8 cellular contexts compared by ENCODE assay signal in the genomic region with DNA sequence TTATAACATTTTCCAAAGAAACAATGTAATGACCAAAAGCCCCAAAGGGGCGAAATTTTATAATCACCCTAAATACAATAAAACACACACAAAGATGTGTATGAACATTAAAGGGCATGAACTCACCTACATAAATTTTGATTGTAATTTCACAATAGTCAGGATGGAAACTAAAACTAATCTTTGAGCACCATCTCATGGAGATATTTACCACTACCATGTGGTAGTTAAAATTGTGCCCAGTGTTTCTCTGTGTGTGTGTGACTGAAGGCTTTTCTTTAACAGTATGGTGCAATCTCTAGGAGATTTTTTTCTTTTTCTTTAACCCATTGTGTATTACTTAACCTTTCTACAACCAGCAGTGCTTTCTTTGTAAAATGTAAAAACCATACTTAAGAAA. TPM values are rescaled to one million over a fixed set of nuclear protein-coding genes. Genes with fewer than 3 reads are reported as not detected.
DNase-seq lines count a peak whose midpoint lies in the region; ATAC-seq, FAIRE-seq and TF ChIP-seq lines count a peak whose summit lies in the region.

No MANE protein-coding gene starts in this region.

- CTCF ChIA-PET in HepG2 (lab: Yijun Ruan, JAX; ENCODE audit: low intra/inter-chr PET ratio, low total read pairs), result interaction anchor here (1.1 to 2.5 kb wide), 3 partner anchors 55 to 236 kb away, joined by 3 to 19 read pairs (median 3); no protein-coding TSS in a partner anchor

- TF ChIP-seq RAD21 in HepG2 (CRISPR knock-in tag; IDR thresholded peaks at IDR 0.05), result peak; percentile 51; the same call in 1 of the 2 replicates

- no TSS peak for BruUV-seq in HepG2 (replicated peaks; lab: Mats Ljungman, UMichigan)

- no peak overlapping the region for H3K9ac ChIP-seq in HepG2 (ENCODE audit: insufficient read depth, low read depth, low read length)

- no peak overlapping the region for H3K27ac ChIP-seq in HepG2 (ENCODE audit: extremely low read length, insufficient read depth, low read length)

- H3K4me2 ChIP-seq in HepG2 (ENCODE audit: low read depth, low read length), result no peak overlapping the region

- H4K20me1 ChIP-seq in HepG2 (ENCODE audit: insufficient read depth, low read length), result no peaks in the 10 kb centered on the region

- DNase-seq in ELR (ENCODE audit: low read depth) (peak; percentile 67), NCI-H1694 (lab: John Stamatoyannopoulos, UW) (peak; percentile 17), astrocyte of the hippocampus (ENCODE audit: low read depth, low spot score) (peak; percentile 60), HepG2 (ENCODE audit: low spot score) (peak; percentile 16), HK-2 (ENCODE audit: unreplicated experiment) (no peak)

- no peaks in the 10 kb centered on the region for H3K4me1 ChIP-seq in HepG2 (ENCODE audit: insufficient read depth, low read length)

- FAIRE-seq in HepG2 (lab: Jason Lieb, UNC), result no peak

- no peaks in the 10 kb centered on the region for H3K79me2 ChIP-seq in HepG2 (ENCODE audit: insufficient read depth, low read length)

- in situ Hi-C loops in HepG2 (cut with HindIII; ENCODE audit: extremely low pct_ligation_motif_present, low pct_unique_long_range_greater_than_20kb), result no loop called here

- no peaks in the 10 kb centered on the region for H3K27me3 ChIP-seq in HepG2 (ENCODE audit: control insufficient read depth in 1 of 2, insufficient read depth in 2 of 2, low read length in 2 of 2)

- H3K9me3 ChIP-seq in HepG2 (ENCODE audit: low read length), result no peaks in the 10 kb centered on the region

- POLR2A ChIA-PET in HepG2 (lab: Yijun Ruan, JAX), result no interaction called here

- peak; percentile 67 for TF ChIP-seq CTCF in HepG2 (CRISPR knock-in tag; IDR thresholded peaks at IDR 0.05)

- TF ChIP-seq EP300 in HepG2 (IDR thresholded peaks at IDR 0.05; ENCODE audit: low read depth in 2 of 2, low read length in 2 of 2) (no peak), HepG2 (CRISPR knock-in tag; IDR thresholded peaks at IDR 0.05; ENCODE audit: borderline replicate concordance) (no peak)

- intact Hi-C loops in HepG2 (cut with micrococcal nuclease; ENCODE audit: unreplicated experiment), result loop anchor here (1.0 kb wide), 1 partner anchor 103 kb away; no protein-coding TSS in a partner anchor

- H3K4me3 ChIP-seq in HepG2 (replicated peaks in 1 of 3; ENCODE audit: insufficient read depth in 1 of 3, low read depth in 2 of 3, low read length in 3 of 3), result no peak overlapping the region

- no peaks in the 10 kb centered on the region for H3K36me3 ChIP-seq in HepG2 (replicated peaks in 1 of 2; ENCODE audit: control insufficient read depth in 1 of 2, insufficient read depth in 2 of 2, low read length in 2 of 2)

- no peak overlapping the region for H2AFZ ChIP-seq in HepG2 (ENCODE audit: low read length)

- no peak for TF ChIP-seq POLR2A in HepG2 (IDR thresholded peaks at IDR 0.05; ENCODE audit: insufficient read depth in 1 of 2, low read depth in 2 of 2, low read length in 2 of 2)

- WGBS in HepG2 (ENCODE audit: low lambda C conversion rate), result 2% methylated on average over 1 of the region's 1 CpG

- ATAC-seq in HepG2 (no peak), HG02885 (IDR thresholded peaks at IDR 0.05; ENCODE audit: poor library complexity, unreplicated experiment) (no peak), HG03095 (IDR thresholded peaks at IDR 0.05; ENCODE audit: unreplicated experiment) (no peak), HG03565 (IDR thresholded peaks at IDR 0.05; ENCODE audit: unreplicated experiment) (no peak)

TF ChIP-seq in HepG2, 621 proteins besides CTCF, POLR2A, EP300 and RAD21:
- peak; percentile 75 for TF ChIP-seq SMC3 (IDR thresholded peaks at IDR 0.05; ENCODE audit: low read length)
- TF ChIP-seq MXD3 (CRISPR knock-in tag; IDR thresholded peaks at IDR 0.05), result no peak
- TF ChIP-seq STAG1 (CRISPR knock-in tag; IDR thresholded peaks at IDR 0.05), result peak; percentile 74
- peak; percentile 80 for TF ChIP-seq CEBPB (IDR thresholded peaks at IDR 0.05; ENCODE audit: borderline replicate concordance, low read depth, low read length)
- TF ChIP-seq CEBPG (CRISPR knock-in tag; IDR thresholded peaks at IDR 0.05), result peak; percentile 51
TF ChIP-seq in HepG2: peak in this region for 4.

RNA-seq across cellular contexts. Expression of gene MEIOC, which starts 19.7 kb away (rescaled TPM):
- total RNA-seq in HepG2 (2016; rRNA removed; fragmentation: Illumina TruSeq; extraction: Trizol), result 0.07 and 0.15 TPM in 2 replicates
- 0.10 TPM in 1 of 2 replicates, not detected in the other for total RNA-seq in HepG2 (2016; cell fraction: cytosol; rRNA removed; fragmentation: Illumina TruSeq; extraction: Trizol; ENCODE audit: low read depth)
- total RNA-seq in HepG2 (2016; cell fraction: insoluble cytoplasmic fraction; rRNA removed; fragmentation: Illumina TruSeq; extraction: Trizol), result 0.13 TPM in 1 of 2 replicates, not detected in the other
- not detected in 2 replicates for total RNA-seq in HepG2 (2016; cell fraction: membrane; rRNA removed; fragmentation: Illumina TruSeq; extraction: Trizol)
- total RNA-seq in HepG2 (2016; cell fraction: nucleus; rRNA removed; fragmentation: Illumina TruSeq; extraction: Trizol), result not detected in 2 replicates
- 0.04 TPM in 1 of 2 replicates, not detected in the other for polyA plus RNA-seq in HepG2 (2011; rRNA removed)
- 0.06 and 0.09 TPM in 2 replicates for polyA plus RNA-seq in HepG2 (2011; cell fraction: cytosol; rRNA removed)
- 0.17 and 0.21 TPM in 2 replicates for polyA plus RNA-seq in HepG2 (2011; cell fraction: nucleus; rRNA removed)
- 0.27 and 0.53 TPM in 2 replicates for polyA plus RNA-seq in HepG2 (2012)
- 0.08 and 0.09 TPM in 2 replicates for polyA plus RNA-seq in HepG2 (2016; cell fraction: cytosol; fragmentation: Illumina TruSeq; extraction: Trizol; ENCODE audit: low read depth)
- 0.19 TPM in 1 of 2 replicates, not detected in the other for polyA plus RNA-seq in HepG2 (2016; cell fraction: insoluble cytoplasmic fraction; fragmentation: Illumina TruSeq; extraction: Trizol; ENCODE audit: low read depth)
- 0.08 and 0.23 TPM in 2 replicates for polyA plus RNA-seq in HepG2 (2016; cell fraction: membrane; fragmentation: Illumina TruSeq; extraction: Trizol; ENCODE audit: low read depth)
- 0.19 TPM in 1 of 2 replicates, not detected in the other for polyA plus RNA-seq in HepG2 (2016; cell fraction: nucleus; fragmentation: Illumina TruSeq; extraction: Trizol; ENCODE audit: insufficient read depth, low read depth)
- polyA minus RNA-seq in HepG2 (2011; rRNA and poly(A)+ RNA removed; ENCODE audit: low replicate concordance), result 0.14 TPM in 1 of 2 replicates, not detected in the other
- polyA minus RNA-seq in HepG2 (2011; cell fraction: cytosol; rRNA and poly(A)+ RNA removed), result not detected in 2 replicates
- polyA minus RNA-seq in HepG2 (2011; cell fraction: nucleus; rRNA and poly(A)+ RNA removed), result 0.13 and 0.37 TPM in 2 replicates

RNA-seq across cellular contexts. Expression of gene CCDC43, which starts 53.0 kb away (rescaled TPM):
- 94.8 and 116 TPM in 2 replicates for total RNA-seq in HepG2 (2016; rRNA removed; fragmentation: Illumina TruSeq; extraction: Trizol)
- 11.0 and 13.6 TPM in 2 replicates for total RNA-seq in HepG2 (2016; cell fraction: cytosol; rRNA removed; fragmentation: Illumina TruSeq; extraction: Trizol; ENCODE audit: low read depth)
- total RNA-seq in HepG2 (2016; cell fraction: insoluble cytoplasmic fraction; rRNA removed; fragmentation: Illumina TruSeq; extraction: Trizol), result 93.0 and 123 TPM in 2 replicates
- total RNA-seq in HepG2 (2016; cell fraction: membrane; rRNA removed; fragmentation: Illumina TruSeq; extraction: Trizol), result 37.8 and 46.7 TPM in 2 replicates
- total RNA-seq in HepG2 (2016; cell fraction: nucleus; rRNA removed; fragmentation: Illumina TruSeq; extraction: Trizol), result 58.7 and 75.0 TPM in 2 replicates
- polyA plus RNA-seq in HepG2 (2011; rRNA removed), result 12.4 and 17.5 TPM in 2 replicates
- polyA plus RNA-seq in HepG2 (2011; cell fraction: cytosol; rRNA removed), result 8.3 and 10.3 TPM in 2 replicates
- 8.6 and 9.0 TPM in 2 replicates for polyA plus RNA-seq in HepG2 (2011; cell fraction: nucleus; rRNA removed)
- 29.4 and 39.6 TPM in 2 replicates for polyA plus RNA-seq in HepG2 (2012)
- 6.9 and 7.3 TPM in 2 replicates for polyA plus RNA-seq in HepG2 (2016; cell fraction: cytosol; fragmentation: Illumina TruSeq; extraction: Trizol; ENCODE audit: low read depth)
- 89.3 and 93.4 TPM in 2 replicates for polyA plus RNA-seq in HepG2 (2016; cell fraction: insoluble cytoplasmic fraction; fragmentation: Illumina TruSeq; extraction: Trizol; ENCODE audit: low read depth)
- polyA plus RNA-seq in HepG2 (2016; cell fraction: membrane; fragmentation: Illumina TruSeq; extraction: Trizol; ENCODE audit: low read depth), result 19.3 and 20.4 TPM in 2 replicates
- polyA plus RNA-seq in HepG2 (2016; cell fraction: nucleus; fragmentation: Illumina TruSeq; extraction: Trizol; ENCODE audit: insufficient read depth, low read depth), result 81.3 and 81.9 TPM in 2 replicates
- polyA minus RNA-seq in HepG2 (2011; rRNA and poly(A)+ RNA removed; ENCODE audit: low replicate concordance), result 8.9 and 9.5 TPM in 2 replicates
- 16.4 and 20.5 TPM in 2 replicates for polyA minus RNA-seq in HepG2 (2011; cell fraction: cytosol; rRNA and poly(A)+ RNA removed)
- polyA minus RNA-seq in HepG2 (2011; cell fraction: nucleus; rRNA and poly(A)+ RNA removed), result 40.0 and 40.8 TPM in 2 replicates
